1 cellular context compared by ENCODE assay signal in genomic region chr2:68251187-68251854, GRCh38.
TF ChIP-seq lines count a peak whose summit lies in the region.

No MANE protein-coding gene starts in this region.

TF ChIP-seq in HepG2, 621 proteins besides CTCF, POLR2A, EP300 and RAD21 (continued from another document and continues in another):
- no peak for TF ChIP-seq ZNF317 (CRISPR knock-in tag; IDR thresholded peaks at IDR 0.05)
- no peak; the same call in 1 of the 2 replicates for TF ChIP-seq ZNF709 (CRISPR knock-in tag; IDR thresholded peaks at IDR 0.05)
- TF ChIP-seq RXRA (CRISPR knock-in tag; IDR thresholded peaks at IDR 0.05) = no peak
- peak; percentile 66; the same call in 1 of the 2 replicates for TF ChIP-seq KDM5A (IDR thresholded peaks at IDR 0.05; ENCODE audit: borderline replicate concordance, low read length)
- TF ChIP-seq ZBTB44 (CRISPR knock-in tag; IDR thresholded peaks at IDR 0.05) = no peak
- TF ChIP-seq ZNF597 (CRISPR knock-in tag; IDR thresholded peaks at IDR 0.05) = no peak
- TF ChIP-seq ZBTB10 (CRISPR knock-in tag; IDR thresholded peaks at IDR 0.05; ENCODE audit: borderline replicate concordance) = no peak
- no peak for TF ChIP-seq RNF219 (CRISPR knock-in tag; IDR thresholded peaks at IDR 0.05)
- no peak for TF ChIP-seq ZNF383 (CRISPR knock-in tag; IDR thresholded peaks at IDR 0.05; ENCODE audit: borderline replicate concordance)
- no peak for TF ChIP-seq SRY (CRISPR knock-in tag; IDR thresholded peaks at IDR 0.05)
- peak; percentile 50; the same call in 1 of the 2 replicates for TF ChIP-seq SNAPC4 (CRISPR knock-in tag; IDR thresholded peaks at IDR 0.05)
- TF ChIP-seq ZNF225 (CRISPR knock-in tag; IDR thresholded peaks at IDR 0.05) = 0 out of 2 replicates have a peak, but pooled peaks have one; percentile 26
- no peak for TF ChIP-seq ZNF576 (CRISPR knock-in tag; IDR thresholded peaks at IDR 0.05)
- no peak for TF ChIP-seq HNF1A (IDR thresholded peaks at IDR 0.05; ENCODE audit: low read depth)
- no peak for TF ChIP-seq HNF1A (CRISPR knock-in tag; IDR thresholded peaks at IDR 0.05; ENCODE audit: borderline replicate concordance)
- no peak for TF ChIP-seq ZNF747 (CRISPR knock-in tag; IDR thresholded peaks at IDR 0.05; ENCODE audit: borderline replicate concordance)
- TF ChIP-seq ZIK1 (CRISPR knock-in tag; IDR thresholded peaks at IDR 0.05; ENCODE audit: borderline replicate concordance, low read depth) = no peak
- TF ChIP-seq NONO (IDR thresholded peaks at IDR 0.05) = no peak
- TF ChIP-seq NONO (CRISPR knock-in tag; conservative IDR thresholded peaks at IDR 0.05) = peak; percentile 48; the same call in 1 of the 2 replicates
- no peak for TF ChIP-seq ZBTB21 (CRISPR knock-in tag; IDR thresholded peaks at IDR 0.05)
- TF ChIP-seq ZNF775 (CRISPR knock-in tag; IDR thresholded peaks at IDR 0.05; ENCODE audit: borderline replicate concordance) = no peak
- TF ChIP-seq TAF15 (IDR thresholded peaks at IDR 0.05; ENCODE audit: low read depth, low read length, poor library complexity, severe bottlenecking) = no peak
- no peak for TF ChIP-seq ATF7 (IDR thresholded peaks at IDR 0.05)
- no peak for TF ChIP-seq ATF7 (CRISPR knock-in tag; IDR thresholded peaks at IDR 0.05)
- TF ChIP-seq NBN (conservative IDR thresholded peaks at IDR 0.05) = no peak
- no peak for TF ChIP-seq NFE2L1 (CRISPR knock-in tag; IDR thresholded peaks at IDR 0.05; ENCODE audit: borderline replicate concordance)
- no peak for TF ChIP-seq HOXA9 (CRISPR knock-in tag; IDR thresholded peaks at IDR 0.05; ENCODE audit: borderline replicate concordance)
- TF ChIP-seq MIER2 (CRISPR knock-in tag; IDR thresholded peaks at IDR 0.05) = no peak
- no peak for TF ChIP-seq CSRNP2 (CRISPR knock-in tag; conservative IDR thresholded peaks at IDR 0.05; ENCODE audit: low read depth)
- TF ChIP-seq TFAP4 (IDR thresholded peaks at IDR 0.05; ENCODE audit: borderline replicate concordance, low read depth) = no peak
- TF ChIP-seq ZNF3 (CRISPR knock-in tag; IDR thresholded peaks at IDR 0.05) = no peak
- no peak for TF ChIP-seq ZNF883 (CRISPR knock-in tag; IDR thresholded peaks at IDR 0.05; ENCODE audit: not compliant biosample characterization)
- TF ChIP-seq ZKSCAN5 (CRISPR knock-in tag; IDR thresholded peaks at IDR 0.05) = no peak
- no peak for TF ChIP-seq ZBTB2 (CRISPR knock-in tag; IDR thresholded peaks at IDR 0.05; ENCODE audit: low read depth)
- TF ChIP-seq SMARCE1 (IDR thresholded peaks at IDR 0.05; ENCODE audit: borderline replicate concordance) = no peak
- peak; percentile 62; the same call in 1 of the 2 replicates for TF ChIP-seq DMAP1 (CRISPR knock-in tag; IDR thresholded peaks at IDR 0.05)
